Comparison of ENCODE assay signal across 19 cellular contexts in genomic region chr4:124179521-124180186, GRCh38.
DNase-seq lines count a peak whose midpoint lies in the region; ATAC-seq and TF ChIP-seq lines count a peak whose summit lies in the region.
"Had no signal": no experiment of that assay in that cellular context is flagged by ENCODE, and none has a peak within 500 bp of the region (broad histone marks: within the 10 kb centered on the region; RNA-seq: fewer than 3 reads in every experiment).

No MANE protein-coding gene starts in this region.

- no peak for TF ChIP-seq CTCF in SK-N-SH (IDR thresholded peaks at IDR 0.05)
- TF ChIP-seq CTCF in chondrocyte (IDR thresholded peaks at IDR 0.05) = no peak
- no peak for TF ChIP-seq CTCF in GM10248 (IDR thresholded peaks at IDR 0.05; ENCODE audit: control extremely low read depth, extremely low read depth, low read depth, missing control alignments)

- peaks cover 4% of the 10 kb centered on the region for H3F3A ChIP-seq in SK-N-SH (replicated peaks; ENCODE audit: insufficient read depth)

- peaks cover 32% of the 10 kb centered on the region for H3K4me1 Mint-ChIP-seq in chondrocyte (ENCODE audit: low read depth)
- no peaks in the 10 kb centered on the region for H3K4me1 Mint-ChIP-seq in activated T-helper 2 cell treated with anti-CD3 and anti-CD28 coated beads, Interferon-gamma antibody, Interleukin-2, Interleukin-4, amounts not matched to agents 10 μg/mL and 5 μg/mL and 100 μg/mL, durations not matched to agents 14 hours and 24 hours and 36 hours (ENCODE audit: low read depth)
- H3K4me1 Mint-ChIP-seq: CD4-positive, alpha-beta memory T cell had no signal

- H3K9me3 ChIP-seq in SK-N-SH = no peaks in the 10 kb centered on the region
- H3K9me3 ChIP-seq: BLaER1 had no signal

- H3K4me2 ChIP-seq in SK-N-SH = no peak overlapping the region
- H3K4me2 ChIP-seq: BLaER1 had no signal

- H3K4me3 ChIP-seq in SK-N-SH (ENCODE audit: low read depth in 2 of 2, low read length in 1 of 2) = no peak overlapping the region
- H3K4me3 ChIP-seq: BLaER1 had no signal

- no peaks in the 10 kb centered on the region for H4K20me1 ChIP-seq in SK-N-SH (ENCODE audit: insufficient read depth)
- H4K20me1 ChIP-seq: BLaER1 had no signal

- no peak for DNase-seq in SK-N-SH
- no peak for DNase-seq in chondrocyte (ENCODE audit: low spot score)
- peak; percentile 42 for DNase-seq in left kidney (ENCODE audit: low read depth, low spot score)
- DNase-seq in NCI-H526 treated with DMSO at 0.1 percent for 48 hours (lab: John Stamatoyannopoulos, UW) = no peak
- no peak for DNase-seq in activated T-helper 2 cell treated with anti-CD3 and anti-CD28 coated beads, Interferon-gamma antibody, Interleukin-2, Interleukin-4, amounts not matched to agents 10 μg/mL and 5 μg/mL and 100 μg/mL, durations not matched to agents 14 hours and 24 hours and 36 hours (ENCODE audit: low spot score)
- no peak for DNase-seq in GM10248 (ENCODE audit: extremely low spot score)
- DNase-seq: CD4-positive, alpha-beta memory T cell; EL; GOT3; NCI-H1105 treated with DMSO at 0.1 percent for 48 hours; NCI-H1694; NCI-H2107; NCI-H510A; NCI-H82 had no signal

- ATAC-seq in SK-N-SH treated with all-trans-retinoic acid at 6 μM for 48 hours = no peak; the same call in 2 of the 3 replicates
- no peak for ATAC-seq in HG02885 (IDR thresholded peaks at IDR 0.05; ENCODE audit: poor library complexity, unreplicated experiment)
- ATAC-seq: HCT116 had no signal

- no peaks in the 10 kb centered on the region for H3K36me3 ChIP-seq in SK-N-SH (replicated peaks in 1 of 2; ENCODE audit: control insufficient read depth in 1 of 2, insufficient read depth in 2 of 2, low read length in 1 of 2)
- H3K36me3 ChIP-seq: BLaER1 had no signal

- CTCF ChIA-PET in SK-N-SH (lab: Yijun Ruan, JAX) = interaction anchor here (0.8 kb wide), 1 partner anchor 11 kb away, joined by 3 read pairs; no protein-coding TSS in a partner anchor
- CTCF ChIA-PET in GM10248 (lab: Yijun Ruan, JAX) = interaction anchor here (2.0 kb wide), 1 partner anchor 9 kb away, joined by 5 read pairs; no protein-coding TSS in a partner anchor

- POLR2A ChIA-PET in SK-N-SH (lab: Yijun Ruan, JAX) (no interaction called here), GM10248 (lab: Yijun Ruan, JAX) (no interaction called here)

- H3K27ac Mint-ChIP-seq in chondrocyte (ENCODE audit: unreplicated experiment) = peak overlapping the region; percentile 86
- no peak overlapping the region for H3K27ac Mint-ChIP-seq in activated T-helper 2 cell treated with anti-CD3 and anti-CD28 coated beads, Interferon-gamma antibody, Interleukin-2, Interleukin-4, amounts not matched to agents 10 μg/mL and 5 μg/mL and 100 μg/mL, durations not matched to agents 14 hours and 24 hours and 36 hours
- H3K27ac Mint-ChIP-seq: CD4-positive, alpha-beta memory T cell had no signal

- TF ChIP-seq RAD21 in SK-N-SH (IDR thresholded peaks at IDR 0.05; ENCODE audit: low read length) = no peak

- intact Hi-C loops in activated T-helper 2 cell treated with anti-CD3 and anti-CD28 coated beads, Interferon-gamma antibody, Interleukin-2, Interleukin-4, amounts not matched to agents 10 μg/mL and 5 μg/mL and 100 μg/mL, durations not matched to agents 14 hours and 24 hours and 36 hours (cut with micrococcal nuclease) = no loop called here

- H3K27me3 Mint-ChIP-seq in chondrocyte (ENCODE audit: low read depth) = no peaks in the 10 kb centered on the region
- H3K27me3 Mint-ChIP-seq in activated T-helper 2 cell treated with anti-CD3 and anti-CD28 coated beads, Interferon-gamma antibody, Interleukin-2, Interleukin-4, amounts not matched to agents 10 μg/mL and 5 μg/mL and 100 μg/mL, durations not matched to agents 14 hours and 24 hours and 36 hours (ENCODE audit: low read depth) = no peaks in the 10 kb centered on the region
- H3K27me3 Mint-ChIP-seq: CD4-positive, alpha-beta memory T cell had no signal

- 57% methylated on average over 5 of the region's 5 CpGs for WGBS in SK-N-SH (ENCODE audit: low lambda C conversion rate)

- peak overlapping the region; percentile 13 for H3K4me3 Mint-ChIP-seq in chondrocyte (ENCODE audit: unreplicated experiment)
- H3K4me3 Mint-ChIP-seq in activated T-helper 2 cell treated with anti-CD3 and anti-CD28 coated beads, Interferon-gamma antibody, Interleukin-2, Interleukin-4, amounts not matched to agents 10 μg/mL and 5 μg/mL and 100 μg/mL, durations not matched to agents 14 hours and 24 hours and 36 hours (ENCODE audit: low read depth) = no peak overlapping the region
- H3K4me3 Mint-ChIP-seq: CD4-positive, alpha-beta memory T cell had no signal

- peaks cover 2% of the 10 kb centered on the region for H3K9me3 Mint-ChIP-seq in chondrocyte (ENCODE audit: low read depth)
- no peaks in the 10 kb centered on the region for H3K9me3 Mint-ChIP-seq in activated T-helper 2 cell treated with anti-CD3 and anti-CD28 coated beads, Interferon-gamma antibody, Interleukin-2, Interleukin-4, amounts not matched to agents 10 μg/mL and 5 μg/mL and 100 μg/mL, durations not matched to agents 14 hours and 24 hours and 36 hours

- no peak overlapping the region for H3K9ac ChIP-seq in SK-N-SH
- H3K9ac ChIP-seq: BLaER1 had no signal

- H3K27ac ChIP-seq in SK-N-SH (ENCODE audit: low read depth in 2 of 2, low read length in 1 of 2) = peak overlapping the region in 1 of 2 experiments; percentile 74; a peak in 2 of 4 replicates
- H3K27ac ChIP-seq: BLaER1, RWPE1 had no signal

- peaks cover 0 to 18% of the 10 kb centered on the region in 2 experiments; a peak in 3 of 4 replicates for H3K4me1 ChIP-seq in SK-N-SH (ENCODE audit: control insufficient read depth in 1 of 2, insufficient read depth in 2 of 2, low read depth in 1 of 2, low read length in 1 of 2)
- H3K4me1 ChIP-seq: BLaER1 had no signal

- no peaks in the 10 kb centered on the region for H3K27me3 ChIP-seq in SK-N-SH (ENCODE audit: insufficient read depth)
- H3K27me3 ChIP-seq: BLaER1 had no signal

- peak overlapping the region; percentile 14; the same call in 1 of the 2 replicates for H2AFZ ChIP-seq in SK-N-SH (ENCODE audit: low read depth)

- H3K36me3 Mint-ChIP-seq in chondrocyte (ENCODE audit: low read depth) = no peaks in the 10 kb centered on the region
- H3K36me3 Mint-ChIP-seq in activated T-helper 2 cell treated with anti-CD3 and anti-CD28 coated beads, Interferon-gamma antibody, Interleukin-2, Interleukin-4, amounts not matched to agents 10 μg/mL and 5 μg/mL and 100 μg/mL, durations not matched to agents 14 hours and 24 hours and 36 hours (ENCODE audit: low read depth) = no peaks in the 10 kb centered on the region
- H3K36me3 Mint-ChIP-seq: CD4-positive, alpha-beta memory T cell had no signal

- H3K79me2 ChIP-seq in SK-N-SH (ENCODE audit: insufficient read depth) = no peaks in the 10 kb centered on the region

- no peaks in the 10 kb centered on the region for H3K9me2 ChIP-seq in SK-N-SH

- TF ChIP-seq EP300 in SK-N-SH (IDR thresholded peaks at IDR 0.05; ENCODE audit: borderline replicate concordance in 1 of 2, low read depth in 1 of 2, low read length in 1 of 2) = no peak

TF ChIP-seq in SK-N-SH, 30 proteins besides CTCF, POLR2A, EP300 and RAD21 (continues in another document):
- TF ChIP-seq POLR2AphosphoS5 (IDR thresholded peaks at IDR 0.05; ENCODE audit: low read depth, low read length) = no peak
- TF ChIP-seq FOXM1 (IDR thresholded peaks at IDR 0.05; ENCODE audit: low read depth) = no peak
- TF ChIP-seq SMC3 (IDR thresholded peaks at IDR 0.05; ENCODE audit: low read depth, low read length) = no peak
- TF ChIP-seq GATA2 (CRISPR knock-in tag; IDR thresholded peaks at IDR 0.05) = no peak
- no peak for TF ChIP-seq MXI1 (IDR thresholded peaks at IDR 0.05; ENCODE audit: low read depth, low read length)
- no peak for TF ChIP-seq TCF12 (IDR thresholded peaks at IDR 0.05)
- TF ChIP-seq NRF1 (IDR thresholded peaks at IDR 0.05; ENCODE audit: low read depth, low read length) = no peak
- no peak for TF ChIP-seq ELF1 (IDR thresholded peaks at IDR 0.05)
- no peak for TF ChIP-seq RCOR1 (IDR thresholded peaks at IDR 0.05; ENCODE audit: low read length)
- TF ChIP-seq TAF1 (IDR thresholded peaks at IDR 0.05; ENCODE audit: borderline replicate concordance, low read depth, low read length) = no peak
- TF ChIP-seq RXRA (IDR thresholded peaks at IDR 0.05; ENCODE audit: borderline replicate concordance, low read depth) = no peak
- TF ChIP-seq USF1 (IDR thresholded peaks at IDR 0.05; ENCODE audit: borderline replicate concordance, low read depth) = no peak

TF ChIP-seq in SK-N-SH treated with all-trans-retinoic acid at 6 μM for 48 hours, 23 proteins besides CTCF, POLR2A, EP300 and RAD21:
- no peak for TF ChIP-seq ISL1 (CRISPR knock-in tag; IDR thresholded peaks at IDR 0.05)
- no peak for TF ChIP-seq OSR1 (CRISPR knock-in tag; IDR thresholded peaks at IDR 0.05)
- TF ChIP-seq CSDC2 (CRISPR knock-in tag; IDR thresholded peaks at IDR 0.05) = no peak
- TF ChIP-seq RARB (CRISPR knock-in tag; IDR thresholded peaks at IDR 0.05) = no peak
- TF ChIP-seq PATZ1 (CRISPR knock-in tag; IDR thresholded peaks at IDR 0.05; ENCODE audit: borderline replicate concordance) = no peak
- no peak for TF ChIP-seq ZC3H10 (CRISPR knock-in tag; IDR thresholded peaks at IDR 0.05)
- no peak for TF ChIP-seq PPARA (CRISPR knock-in tag; IDR thresholded peaks at IDR 0.05; ENCODE audit: borderline replicate concordance)
- no peak for TF ChIP-seq GLIS3 (CRISPR knock-in tag; IDR thresholded peaks at IDR 0.05)
- TF ChIP-seq ESRRG (CRISPR knock-in tag; IDR thresholded peaks at IDR 0.05) = no peak
TF ChIP-seq in SK-N-SH treated with all-trans-retinoic acid at 6 μM for 48 hours: peak in this region for 0.
